In genomic region chr10:37442882-37443281, GRCh38 we compare ENCODE assay signal across 26 cellular contexts.
"Had no signal": no experiment of that assay in that cellular context is flagged by ENCODE, and none has a peak within 500 bp of the region (broad histone marks: within the 10 kb centered on the region; RNA-seq: fewer than 3 reads in every experiment).

No MANE protein-coding gene starts in this region.

- H3K4me1 Mint-ChIP-seq: endodermal cell had no signal

- FAIRE-seq: colon, endothelial cell of umbilical vein, frontal cortex had no signal

- H3K4me3 ChIP-seq: colonic mucosa, coronary artery, dorsolateral prefrontal cortex, esophagus squamous epithelium, gastrocnemius medialis, gastroesophageal sphincter, heart left ventricle, heart right ventricle had no signal

- H3K4me3 Mint-ChIP-seq: dendritic cell treated with granulocyte-macrophage colony-stimulating factor and Interleukin-4, amounts not matched to agents 40 ng/mL and 50 ng/mL, for 4 days; endodermal cell had no signal

- H3K4me1 ChIP-seq: colonic mucosa, esophagus squamous epithelium, foreskin keratinocyte, gastrocnemius medialis, gastroesophageal sphincter, heart left ventricle, heart right ventricle had no signal

- DNase-seq: colonic mucosa; cortex of kidney; dermis blood vessel endothelial cell; dorsolateral prefrontal cortex; effector CD4-positive, alpha-beta T cell; effector CD8-positive, alpha-beta T cell; effector memory CD4-positive, alpha-beta T cell; endodermal cell; erythroblast; esophagus squamous epithelium; foreskin fibroblast; foreskin keratinocyte; foreskin melanocyte; gastrocnemius medialis; glutamatergic neuron; head of caudate nucleus; heart left ventricle; heart right ventricle had no signal

- H3K27ac Mint-ChIP-seq: dendritic cell treated with granulocyte-macrophage colony-stimulating factor and Interleukin-4, amounts not matched to agents 40 ng/mL and 50 ng/mL, for 4 days; endodermal cell had no signal

- H3K27me3 Mint-ChIP-seq: dendritic cell treated with granulocyte-macrophage colony-stimulating factor and Interleukin-4, amounts not matched to agents 40 ng/mL and 50 ng/mL, for 4 days had no signal

- H3K27ac ChIP-seq: colonic mucosa, coronary artery, dorsolateral prefrontal cortex, epithelial cell of prostate, esophagus squamous epithelium, foreskin keratinocyte, gastrocnemius medialis, gastroesophageal sphincter, heart left ventricle, heart right ventricle had no signal

- H3K9me3 ChIP-seq: colonic mucosa, gastrocnemius medialis, gastroesophageal sphincter, heart right ventricle had no signal

- ATAC-seq: esophagus mucosa, foreskin keratinocyte, gastrocnemius medialis, gastroesophageal sphincter, heart left ventricle, heart right ventricle had no signal

- H3K36me3 ChIP-seq: colonic mucosa, esophagus squamous epithelium, gastrocnemius medialis, gastroesophageal sphincter, heart left ventricle, heart right ventricle had no signal

- H3K27me3 ChIP-seq: colonic mucosa, dorsolateral prefrontal cortex, esophagus squamous epithelium, foreskin keratinocyte, gastrocnemius medialis, gastroesophageal sphincter, heart left ventricle, heart right ventricle had no signal
